10 cellular contexts compared by ENCODE assay signal in the genomic region with DNA sequence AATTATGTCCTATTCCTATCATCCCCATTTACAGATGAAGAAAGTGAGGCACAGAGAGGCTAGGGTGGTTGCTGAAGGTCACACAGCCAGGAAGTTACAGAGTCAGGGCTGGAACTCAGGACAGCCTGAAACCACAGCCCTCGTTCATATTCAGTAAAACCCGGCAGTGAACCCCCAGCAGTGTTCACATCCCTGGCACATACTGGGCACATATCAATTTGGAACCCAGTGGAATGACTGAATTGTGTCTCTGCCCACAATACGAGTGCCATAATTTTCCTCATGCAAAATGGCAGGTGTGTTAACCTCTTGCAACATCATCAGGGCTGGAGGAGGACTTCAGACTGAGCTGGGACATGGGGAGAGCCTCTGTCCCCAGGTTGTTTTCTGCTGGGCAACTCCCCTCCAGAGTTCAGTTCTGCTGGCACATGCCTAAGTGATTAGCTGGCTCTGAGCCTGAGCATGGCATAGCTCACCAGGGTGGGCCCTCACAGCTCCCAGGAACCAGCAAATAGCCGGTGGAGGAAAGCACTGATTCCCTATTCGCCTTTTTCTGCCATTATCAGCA. TPM values are rescaled to one million over a fixed set of nuclear protein-coding genes. Genes with fewer than 3 reads are reported as not detected.
DNase-seq lines count a peak whose midpoint lies in the region; ATAC-seq, FAIRE-seq and TF ChIP-seq lines count a peak whose summit lies in the region.
"Had no signal": no experiment of that assay in that cellular context is flagged by ENCODE, and none has a peak within 500 bp of the region (broad histone marks: within the 10 kb centered on the region; RNA-seq: fewer than 3 reads in every experiment).

No MANE protein-coding gene starts in this region.

- H3K9me1 ChIP-seq in keratinocyte (ENCODE audit: control insufficient read depth, extremely low read depth, insufficient read depth, low read length): no peaks in the 10 kb centered on the region

- peak overlapping the region; percentile 6 for H3K27ac ChIP-seq in keratinocyte (ENCODE audit: control insufficient read depth, insufficient read depth, low read length)
- H3K27ac ChIP-seq in temporal lobe (ENCODE audit: low read depth, low read length): peak overlapping the region; percentile 71
- peak overlapping the region in 3 of 10 donors; percentile 76 to 94 (median 94) for H3K27ac ChIP-seq in heart right ventricle

- WGBS in heart right ventricle, 2 donors: 61 to 67% methylated on average over 5 of the region's 5 CpGs

- peak overlapping the region; percentile 18 for H2AFZ ChIP-seq in keratinocyte (ENCODE audit: control insufficient read depth, low read length)

- DNase-seq in NCI-H1105 treated with DMSO at 0.1 percent for 48 hours (lab: John Stamatoyannopoulos, UW) (peak; percentile 4), NCI-H1105 (lab: John Stamatoyannopoulos, UW) (no peak), T1000 (lab: John Stamatoyannopoulos, UW) (peak; percentile 8), keratinocyte (ENCODE audit: low read depth, low spot score) (peak; percentile 41), dedifferentiated amniotic fluid mesenchymal stem cell (ENCODE audit: extremely low spot score) (no peak), heart right ventricle (no peak)
- DNase-seq: activated naive CD8-positive, alpha-beta T cell treated with anti-CD3 and anti-CD28 coated beads, Interleukin-2, amount 50 U/mL, for 24 hours; stimulated activated CD4-positive, alpha-beta T cell treated with anti-CD3 and anti-CD28 coated beads, Interleukin-4, amount 100 ng/mL, for 4 hours had no signal

- H3K27me3 ChIP-seq in keratinocyte (ENCODE audit: control insufficient read depth, extremely low read depth, insufficient read depth, low read length) (no peaks in the 10 kb centered on the region), heart right ventricle (no peaks in the 10 kb centered on the region)

- TF ChIP-seq CTCF in keratinocyte (optimal IDR thresholded peaks at IDR 0.05 in 1 of 3, IDR thresholded peaks at IDR 0.05 in 1 of 3, conservative IDR thresholded peaks at IDR 0.05 in 1 of 3; ENCODE audit: extremely low read depth in 1 of 3, insufficient read depth in 2 of 3, low read length in 3 of 3) (no peak), heart right ventricle (IDR thresholded peaks at IDR 0.05) (no peak)

- H3K4me1 ChIP-seq in keratinocyte (ENCODE audit: control insufficient read depth, extremely low read depth, insufficient read depth, low read length) (peaks cover 31% of the 10 kb centered on the region), heart right ventricle (peaks cover 12 to 45% (median 37%) of the 10 kb centered on the region in 9 donors)

- dilution Hi-C loops in keratinocyte (cut with MboI; ENCODE audit: extremely low pct_ligation_motif_present, low sequenced_read_pairs): no loop called here

- peaks cover 10% of the 10 kb centered on the region for H4K20me1 ChIP-seq in keratinocyte (ENCODE audit: control insufficient read depth, extremely low read depth, insufficient read depth, low read length)

- H3K4me2 ChIP-seq in keratinocyte (ENCODE audit: control insufficient read depth, extremely low read depth, insufficient read depth, low read depth, low read length): peak overlapping the region; percentile 96

- FAIRE-seq in keratinocyte (lab: Jason Lieb, UNC): peak; percentile 63

- intact Hi-C loops in heart right ventricle (cut with DNase I): loop anchor here in 4 of 10 donors (5.0 to 10.0 kb wide), 4 partner anchors 47 to 143 kb away; no protein-coding TSS in a partner anchor

- no peak for ATAC-seq in HG02798 (IDR thresholded peaks at IDR 0.05; ENCODE audit: poor library complexity, unreplicated experiment)
- ATAC-seq in heart right ventricle: no peak
- ATAC-seq: activated naive CD8-positive, alpha-beta T cell treated with anti-CD3 and anti-CD28 coated beads, Interleukin-2, amount 50 U/mL, for 24 hours had no signal

- peaks cover 29% of the 10 kb centered on the region for H3K79me2 ChIP-seq in keratinocyte (ENCODE audit: control insufficient read depth, insufficient read depth, low read length)

- H3K9ac ChIP-seq in keratinocyte (ENCODE audit: control insufficient read depth, extremely low read depth, insufficient read depth, low read length): no peak overlapping the region

- H3K36me3 ChIP-seq in keratinocyte (ENCODE audit: control insufficient read depth in 2 of 2, extremely low read depth in 1 of 2, insufficient read depth in 2 of 2, low read length in 2 of 2): no peaks in the 10 kb centered on the region
- H3K36me3 ChIP-seq in heart right ventricle: no peaks in the 10 kb centered on the region

- H3K4me3 ChIP-seq in keratinocyte (ENCODE audit: control insufficient read depth in 2 of 3, extremely low read depth in 1 of 3, insufficient read depth in 2 of 3, low read depth in 1 of 3, low read length in 3 of 3): peak overlapping the region in 1 of 3 experiments; percentile 14
- no peak overlapping the region for H3K4me3 ChIP-seq in heart right ventricle

- H3K9me3 ChIP-seq in keratinocyte (ENCODE audit: control insufficient read depth, low read depth, low read length): no peaks in the 10 kb centered on the region
- no peaks in the 10 kb centered on the region for H3K9me3 ChIP-seq in heart right ventricle

RNA-seq across cellular contexts. Expression of gene PPP1CC, which starts 2.1 kb away (rescaled TPM):
- polyA plus RNA-seq in keratinocyte: 77.4 to 158 TPM (median 83.3 TPM) in 3 replicates
- 282 TPM for polyA plus RNA-seq in keratinocyte (2011; ENCODE audit: low read depth)
- polyA plus RNA-seq in keratinocyte (2011; cell fraction: cytosol; rRNA removed): 65.6 and 135 TPM in 2 replicates
- polyA plus RNA-seq in keratinocyte (2011; cell fraction: nucleus; rRNA removed): 43.3 and 66.0 TPM in 2 replicates
- polyA plus RNA-seq in keratinocyte (2012; ENCODE audit: low replicate concordance): 97.7 and 100.0 TPM in 2 replicates
- 25.3 to 78.5 TPM (median 47.9 TPM) in 3 replicates for polyA minus RNA-seq in keratinocyte
- polyA minus RNA-seq in keratinocyte (2011; cell fraction: cytosol; rRNA and poly(A)+ RNA removed): 46.6 TPM
- polyA minus RNA-seq in keratinocyte (2011; cell fraction: nucleus; rRNA and poly(A)+ RNA removed): 16.7 and 30.3 TPM in 2 replicates
- 114 TPM for total RNA-seq in temporal lobe
- total RNA-seq in heart right ventricle: 100 to 1,000 TPM; 116 to 248 (median 137) TPM
- 10 to 100 TPM; 66.0 to 84.2 TPM for polyA plus RNA-seq in heart right ventricle

RNA-seq across cellular contexts. Expression of gene HVCN1, which starts 55.9 kb away (rescaled TPM):
- polyA plus RNA-seq in keratinocyte (1.1 to 2.1 TPM (median 1.2 TPM) in 3 replicates), heart right ventricle (10 to 100 TPM; 15.4 to 17.9 TPM)
- polyA plus RNA-seq in keratinocyte (2011; ENCODE audit: low read depth): not detected
- 0.96 and 1.4 TPM in 2 replicates for polyA plus RNA-seq in keratinocyte (2011; cell fraction: cytosol; rRNA removed)
- 1.6 and 1.8 TPM in 2 replicates for polyA plus RNA-seq in keratinocyte (2011; cell fraction: nucleus; rRNA removed)
- 1.6 TPM in 1 of 2 replicates, not detected in the other for polyA plus RNA-seq in keratinocyte (2012; ENCODE audit: low replicate concordance)
- 1.6 to 1.8 TPM in 2 of 3 replicates, not detected in the other for polyA minus RNA-seq in keratinocyte
- polyA minus RNA-seq in keratinocyte (2011; cell fraction: cytosol; rRNA and poly(A)+ RNA removed): 3.1 TPM
- 0.42 and 1.2 TPM in 2 replicates for polyA minus RNA-seq in keratinocyte (2011; cell fraction: nucleus; rRNA and poly(A)+ RNA removed)
- total RNA-seq in temporal lobe (5.9 TPM), heart right ventricle (10 to 100 TPM in 5 of 10 donors, 1 to 10 TPM in 5; 5.1 to 74.1 (median 9.0) TPM)

Comparison
In these comparisons a context has a peak if more than half of its experiments do, and no peak if none do; other contexts are left out.
1. DNase-seq: peak in NCI-H1105 treated with DMSO at 0.1 percent for 48 hours (single experiment), T1000 (single experiment) and keratinocyte (single experiment); none in NCI-H1105 (single experiment), dedifferentiated amniotic fluid mesenchymal stem cell (single experiment) and heart right ventricle (0 of 2).